16 cellular contexts compared by ENCODE assay signal in genomic region chr15:59484399-59484798, GRCh38. TPM values are rescaled to one million over a fixed set of nuclear protein-coding genes. Genes with fewer than 3 reads are reported as not detected.
DNase-seq lines count a peak whose midpoint lies in the region; ATAC-seq lines count a peak whose summit lies in the region.
"Had no signal": no experiment of that assay in that cellular context is flagged by ENCODE, and none has a peak within 500 bp of the region (broad histone marks: within the 10 kb centered on the region; RNA-seq: fewer than 3 reads in every experiment).

No MANE protein-coding gene starts in this region.

- H3K36me3 Mint-ChIP-seq in stimulated activated naive B cell treated with anti-CD40 and anti-IgM and Interleukin-4, amounts not matched to agents 10 μg/mL and 1 μg/mL and 100 μg/mL, for 72 hours, result peaks cover 11 to 26% of the 10 kb centered on the region in 2 donors

- intact Hi-C loops in Right ventricle myocardium inferior (cut with DNase I), result no loop called here
- intact Hi-C loops in cardiac septum (cut with DNase I), result no loop called here
- intact Hi-C loops in left cardiac atrium (cut with DNase I), result no loop called here

- ATAC-seq in Right ventricle myocardium inferior (peak; percentile 84), left cardiac atrium (peak; percentile 72 to 82)
- no peak for ATAC-seq in stimulated activated naive B cell treated with anti-CD40 and anti-IgM and Interleukin-4, amounts not matched to agents 10 μg/mL and 1 μg/mL and 100 μg/mL, for 72 hours (replicated peaks)
- ATAC-seq: A549, HepG2 had no signal

- peaks cover 5 to 10% of the 10 kb centered on the region in 2 donors for H3K4me1 Mint-ChIP-seq in stimulated activated naive B cell treated with anti-CD40 and anti-IgM and Interleukin-4, amounts not matched to agents 10 μg/mL and 1 μg/mL and 100 μg/mL, for 72 hours
- H3K4me1 Mint-ChIP-seq: H9 had no signal

- H3K27me3 Mint-ChIP-seq in stimulated activated naive B cell treated with anti-CD40 and anti-IgM and Interleukin-4, amounts not matched to agents 10 μg/mL and 1 μg/mL and 100 μg/mL, for 72 hours, result no peaks in the 10 kb centered on the region

- no peak overlapping the region for H3K4me3 Mint-ChIP-seq in stimulated activated naive B cell treated with anti-CD40 and anti-IgM and Interleukin-4, amounts not matched to agents 10 μg/mL and 1 μg/mL and 100 μg/mL, for 72 hours
- H3K4me3 Mint-ChIP-seq: CD4-positive, alpha-beta T cell; H9 had no signal

- peaks cover 0 to under 1% of the 10 kb centered on the region in 2 donors for H3K9me3 Mint-ChIP-seq in stimulated activated naive B cell treated with anti-CD40 and anti-IgM and Interleukin-4, amounts not matched to agents 10 μg/mL and 1 μg/mL and 100 μg/mL, for 72 hours
- H3K9me3 Mint-ChIP-seq: CD4-positive, alpha-beta T cell had no signal

- DNase-seq in Right ventricle myocardium inferior (ENCODE audit: missing footprints) (no peak), cardiac septum (ENCODE audit: low spot score) (no peak), amniotic epithelial cell (ENCODE audit: low read depth) (peak; percentile 5), left cardiac atrium (no peak), EL (no peak)
- DNase-seq in stimulated activated naive B cell treated with anti-CD40 and anti-IgM and Interleukin-4, amounts not matched to agents 10 μg/mL and 1 μg/mL and 100 μg/mL, for 72 hours, result no peak
- no peak for DNase-seq in activated CD8-positive, alpha-beta memory T cell treated with anti-CD3 and anti-CD28 coated beads for 24 hours
- no peak for DNase-seq in activated CD4-positive, alpha-beta T cell treated with anti-CD3 and anti-CD28 coated beads, Interleukin-2, amount 50 U/mL, for 48 hours
- DNase-seq: AML-193; Caco-2; CD4-positive, alpha-beta T cell; GDM1; GOT3; H9 had no signal

- H3K27ac Mint-ChIP-seq in stimulated activated naive B cell treated with anti-CD40 and anti-IgM and Interleukin-4, amounts not matched to agents 10 μg/mL and 1 μg/mL and 100 μg/mL, for 72 hours, result peak overlapping the region; percentile 1
- H3K27ac Mint-ChIP-seq: CD4-positive, alpha-beta T cell; H9 had no signal

RNA-seq across cellular contexts. Expression of gene FAM81A, which starts 46.4 kb away (rescaled TPM):
- total RNA-seq in Right ventricle myocardium inferior (11.0 TPM), cardiac septum (1.8 TPM), left cardiac atrium (1 to 10 TPM; 2.4 to 3.7 TPM)
- total RNA-seq: CD4-positive, alpha-beta T cell had no signal

Comparison
In these comparisons a context has a peak if more than half of its experiments do, and no peak if none do; other contexts are left out.
1. ATAC-seq: peak in Right ventricle myocardium inferior (single experiment) and left cardiac atrium (2 of 2); none in stimulated activated naive B cell treated with anti-CD40 and anti-IgM and Interleukin-4, amounts not matched to agents 10 μg/mL and 1 μg/mL and 100 μg/mL, for 72 hours (0 of 2).